15 cellular contexts compared by ENCODE assay signal in genomic region chr20:56429941-56430340, GRCh38. TPM values are rescaled to one million over a fixed set of nuclear protein-coding genes. Genes with fewer than 3 reads are reported as not detected.
DNase-seq lines count a peak whose midpoint lies in the region; ATAC-seq and TF ChIP-seq lines count a peak whose summit lies in the region.
"Had no signal": no experiment of that assay in that cellular context is flagged by ENCODE, and none has a peak within 500 bp of the region (broad histone marks: within the 10 kb centered on the region; RNA-seq: fewer than 3 reads in every experiment).

No MANE protein-coding gene starts in this region.

- H3K36me3 Mint-ChIP-seq in activated T-cell treated with anti-CD3 and anti-CD28 coated beads, Interleukin-2, amount 50 U/mL, for 4 hours (ENCODE audit: insufficient read depth), result peaks cover 2% of the 10 kb centered on the region
- H3K36me3 Mint-ChIP-seq in stimulated activated memory B cell treated with anti-CD40 and anti-IgM and Interleukin-4, amounts not matched to agents 10 μg/mL and 1 μg/mL and 100 μg/mL, for 72 hours, result no peaks in the 10 kb centered on the region

- POLR2A ChIA-PET in A673 (lab: Charles Lee; ENCODE audit: low non-redundant PET), result no interaction called here

- BruUV-seq in A673 (replicated peaks; lab: Mats Ljungman, UMichigan), result no TSS peak

- no peaks in the 10 kb centered on the region for H3K27me3 Mint-ChIP-seq in activated T-cell treated with anti-CD3 and anti-CD28 coated beads, Interleukin-2, amount 50 U/mL, for 4 hours (ENCODE audit: low read depth)
- H3K27me3 Mint-ChIP-seq in stimulated activated memory B cell treated with anti-CD40 and anti-IgM and Interleukin-4, amounts not matched to agents 10 μg/mL and 1 μg/mL and 100 μg/mL, for 72 hours, result peaks cover 9% of the 10 kb centered on the region

- intact Hi-C loops in A673 (cut with micrococcal nuclease; ENCODE audit: unreplicated experiment), result no loop called here

- H3K9ac ChIP-seq in SK-N-MC (ENCODE audit: insufficient read length), result no peak overlapping the region

- peak overlapping the region; percentile 60 for H3K27ac Mint-ChIP-seq in stimulated activated memory B cell treated with anti-CD40 and anti-IgM and Interleukin-4, amounts not matched to agents 10 μg/mL and 1 μg/mL and 100 μg/mL, for 72 hours
- H3K27ac Mint-ChIP-seq: H9 had no signal

- H3K9me3 ChIP-seq in SK-N-MC (ENCODE audit: low read depth, low read length) (no peaks in the 10 kb centered on the region), A673 (ENCODE audit: low read depth, low read length, poor library complexity, severe bottlenecking) (no peaks in the 10 kb centered on the region)
- no peaks in the 10 kb centered on the region for H3K9me3 ChIP-seq in effector memory CD4-positive, alpha-beta T cell (ENCODE audit: control insufficient read depth, low read length)
- H3K9me3 ChIP-seq: ascending aorta, SJSA1 had no signal

- H3K36me3 ChIP-seq in SK-N-MC (ENCODE audit: insufficient read depth, low read length), result no peaks in the 10 kb centered on the region
- H3K36me3 ChIP-seq in effector memory CD4-positive, alpha-beta T cell (ENCODE audit: control insufficient read depth, insufficient read depth, low read length), result no peaks in the 10 kb centered on the region
- no peaks in the 10 kb centered on the region for H3K36me3 ChIP-seq in A673 (ENCODE audit: insufficient read depth, low read length, poor library complexity, severe bottlenecking)
- H3K36me3 ChIP-seq: ascending aorta, SJSA1 had no signal

- peak overlapping the region; percentile 72 for H3K4me3 Mint-ChIP-seq in activated T-cell treated with anti-CD3 and anti-CD28 coated beads, Interleukin-2, amount 50 U/mL, for 4 hours
- peak overlapping the region; percentile 50 for H3K4me3 Mint-ChIP-seq in stimulated activated memory B cell treated with anti-CD40 and anti-IgM and Interleukin-4, amounts not matched to agents 10 μg/mL and 1 μg/mL and 100 μg/mL, for 72 hours
- H3K4me3 Mint-ChIP-seq: H9 had no signal

- no peaks in the 10 kb centered on the region for H3K27me3 ChIP-seq in effector memory CD4-positive, alpha-beta T cell (replicated peaks; ENCODE audit: control insufficient read depth, insufficient read depth, low read length, poor library complexity, severe bottlenecking)
- H3K27me3 ChIP-seq in A673 (replicated peaks; ENCODE audit: insufficient read depth, low read depth, low read length, poor library complexity), result no peaks in the 10 kb centered on the region
- H3K27me3 ChIP-seq: ascending aorta, SJSA1 had no signal

- peaks cover 16% of the 10 kb centered on the region for H3K4me1 ChIP-seq in effector memory CD4-positive, alpha-beta T cell (ENCODE audit: control insufficient read depth, insufficient read depth, low read length, poor library complexity, severe bottlenecking)
- H3K4me1 ChIP-seq in A673 (ENCODE audit: insufficient read depth, low read length, poor library complexity, severe bottlenecking), result no peaks in the 10 kb centered on the region
- H3K4me1 ChIP-seq: ascending aorta, SJSA1 had no signal

- H3K27ac ChIP-seq in SK-N-MC (peak overlapping the region; percentile 42; the same call in 1 of the 2 replicates), A673 (ENCODE audit: low read depth, low read length, poor library complexity, severe bottlenecking) (no peak overlapping the region)
- peak overlapping the region; percentile 54 for H3K27ac ChIP-seq in effector memory CD4-positive, alpha-beta T cell (ENCODE audit: insufficient read depth, low read length, poor library complexity, severe bottlenecking)
- H3K27ac ChIP-seq: ascending aorta, SJSA1 had no signal

- TF ChIP-seq CTCF in A673 (conservative IDR thresholded peaks at IDR 0.05; ENCODE audit: low read depth, low read length), result no peak

- no peak for DNase-seq in activated T-cell treated with anti-CD3 and anti-CD28 coated beads, Interleukin-2, amount 50 U/mL, for 4 hours
- DNase-seq in activated T-cell treated with anti-CD3 and anti-CD28 coated beads, Interleukin-2, amount 50 U/mL, for 1 hour, result no peak
- DNase-seq in SK-N-MC (ENCODE audit: low read depth, low spot score) (no peak), dedifferentiated amniotic fluid mesenchymal stem cell (ENCODE audit: extremely low spot score) (no peak), A673 (ENCODE audit: low spot score) (no peak), NCI-H748 treated with DMSO at 0.1 percent for 48 hours (lab: John Stamatoyannopoulos, UW) (no peak)
- no peak for DNase-seq in effector memory CD4-positive, alpha-beta T cell
- DNase-seq: H9, left colon, NCI-H1417 treated with DMSO at 0.1 percent for 48 hours, NCI-H524 treated with DMSO at 0.1 percent for 48 hours, small intestine had no signal

- CTCF ChIA-PET in A673 (lab: Charles Lee), result no interaction called here

- peak in 1 of 2 donors; percentile 30 for ATAC-seq in activated T-cell treated with anti-CD3 and anti-CD28 coated beads, Interleukin-2, amount 50 U/mL, for 4 hours
- no peak for ATAC-seq in stimulated activated memory B cell treated with anti-CD40 and anti-IgM and Interleukin-4, amounts not matched to agents 10 μg/mL and 1 μg/mL and 100 μg/mL, for 72 hours
- ATAC-seq: left colon had no signal

- peaks cover 66% of the 10 kb centered on the region for H3K4me1 Mint-ChIP-seq in activated T-cell treated with anti-CD3 and anti-CD28 coated beads, Interleukin-2, amount 50 U/mL, for 4 hours (ENCODE audit: low read depth)
- H3K4me1 Mint-ChIP-seq in stimulated activated memory B cell treated with anti-CD40 and anti-IgM and Interleukin-4, amounts not matched to agents 10 μg/mL and 1 μg/mL and 100 μg/mL, for 72 hours, result peaks cover 31% of the 10 kb centered on the region
- H3K4me1 Mint-ChIP-seq: H9 had no signal

- H3K9me3 Mint-ChIP-seq in activated T-cell treated with anti-CD3 and anti-CD28 coated beads, Interleukin-2, amount 50 U/mL, for 4 hours, result no peaks in the 10 kb centered on the region
- H3K9me3 Mint-ChIP-seq in stimulated activated memory B cell treated with anti-CD40 and anti-IgM and Interleukin-4, amounts not matched to agents 10 μg/mL and 1 μg/mL and 100 μg/mL, for 72 hours, result no peaks in the 10 kb centered on the region
- H3K9me3 Mint-ChIP-seq: H9 had no signal

- H3K4me3 ChIP-seq in SK-N-MC, result 0 out of 2 replicates have a peak overlapping the region, but pooled peaks have one; percentile 39
- peak overlapping the region; percentile 39 for H3K4me3 ChIP-seq in effector memory CD4-positive, alpha-beta T cell (ENCODE audit: insufficient read depth, low read depth, low read length, poor library complexity, severe bottlenecking)
- H3K4me3 ChIP-seq in A673 (ENCODE audit: low read depth, low read length, poor library complexity, severe bottlenecking), result no peak overlapping the region
- H3K4me3 ChIP-seq: ascending aorta, SJSA1 had no signal

RNA-seq across cellular contexts. Expression of gene CASS4, which starts 17.9 kb away (rescaled TPM):
- 1 to 10 TPM; 1.9 to 2.5 (median 2.4) TPM for total RNA-seq in activated T-cell treated with anti-CD3 and anti-CD28 coated beads, Interleukin-2, amount 50 U/mL, for 4 hours
- total RNA-seq in A673 (2021), result 0.11 and 0.28 TPM in 2 replicates
- total RNA-seq: H9, SJSA1 had no signal

RNA-seq across cellular contexts. Expression of gene CSTF1, which starts 37.5 kb away (rescaled TPM):
- total RNA-seq in activated T-cell treated with anti-CD3 and anti-CD28 coated beads, Interleukin-2, amount 50 U/mL, for 4 hours, result 10 to 100 TPM; 42.7 to 47.3 (median 45.3) TPM
- 52.5 and 58.2 TPM in 2 replicates for total RNA-seq in A673 (2021)

RNA-seq across cellular contexts. Expression of gene AURKA, which starts 37.9 kb away (rescaled TPM):
- total RNA-seq in activated T-cell treated with anti-CD3 and anti-CD28 coated beads, Interleukin-2, amount 50 U/mL, for 4 hours, result 1 to 10 TPM; 7.3 to 9.6 (median 9.0) TPM
- 105 and 112 TPM in 2 replicates for total RNA-seq in A673 (2021)
- total RNA-seq: ascending aorta had no signal

RNA-seq across cellular contexts. Expression of gene RTF2, which starts 38.5 kb away (rescaled TPM):
- 10 to 100 TPM; 74.8 to 81.3 (median 79.7) TPM for total RNA-seq in activated T-cell treated with anti-CD3 and anti-CD28 coated beads, Interleukin-2, amount 50 U/mL, for 4 hours
- total RNA-seq in A673 (2021), result 86.7 and 99.1 TPM in 2 replicates
